Comparison of ENCODE assay signal across 10 cellular contexts in the genomic region with DNA sequence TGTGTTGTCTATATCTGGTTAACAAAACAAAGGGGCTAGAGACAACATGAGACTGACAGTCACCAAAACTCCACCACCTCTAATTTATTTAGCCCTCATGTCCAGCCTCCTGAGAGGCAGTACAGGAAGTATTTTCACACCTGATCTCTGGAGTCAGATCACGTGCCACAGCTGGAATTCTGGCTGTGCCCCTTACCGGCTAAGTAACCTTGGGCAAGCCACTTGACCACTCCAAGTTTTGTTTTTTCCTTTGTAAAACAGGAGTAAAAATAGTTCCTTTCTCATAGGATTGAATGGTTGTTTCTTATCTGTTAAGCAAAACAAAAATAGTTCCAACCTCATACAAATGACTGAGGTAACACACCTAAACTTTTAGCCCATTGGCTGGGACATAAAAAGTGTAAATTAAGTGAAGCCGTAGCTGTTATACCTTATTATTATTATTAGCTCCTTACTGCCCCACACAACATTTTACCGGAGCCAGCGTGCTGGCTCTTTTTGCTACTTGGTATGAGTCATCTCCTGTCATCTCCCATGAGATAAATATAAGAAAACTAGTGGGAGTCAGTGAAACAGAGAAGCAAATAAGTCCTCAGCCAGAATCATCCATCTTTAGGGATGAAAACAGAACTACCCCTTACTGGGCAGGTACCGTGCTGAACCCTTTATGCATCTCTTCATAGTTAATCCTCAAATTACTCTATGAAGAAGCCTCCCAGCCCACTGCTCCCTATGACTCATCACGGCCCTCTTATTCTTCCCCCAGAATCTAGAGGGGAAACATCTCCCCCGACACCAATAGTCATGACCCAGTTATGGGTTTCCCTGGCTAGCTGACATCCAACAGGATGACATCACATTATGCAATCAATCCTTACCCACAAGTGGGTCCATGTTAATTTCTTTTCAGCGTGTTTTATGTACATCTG. TPM values are rescaled to one million over a fixed set of nuclear protein-coding genes. Genes with fewer than 3 reads are reported as not detected.
A peak's percentile ranks its signal among the peaks of the same experiment; 100 is the strongest.
DNase-seq lines count a peak whose midpoint lies in the region; ATAC-seq, FAIRE-seq and TF ChIP-seq lines count a peak whose summit lies in the region.
"Had no signal": no experiment of that assay in that cellular context is flagged by ENCODE, and none has a peak within 500 bp of the region (broad histone marks: within the 10 kb centered on the region; RNA-seq: fewer than 3 reads in every experiment).

No MANE protein-coding gene starts in this region.

- H3K27ac ChIP-seq in K562 (ENCODE audit: extremely low read depth, low read depth, low read length): peak overlapping the region; percentile 67
- H3K27ac ChIP-seq in thyroid gland: peak overlapping the region in 2 of 3 donors; percentile 25 to 37

- H3K79me2 ChIP-seq in K562 (ENCODE audit: control insufficient read depth, insufficient read depth, low read length): no peaks in the 10 kb centered on the region

- peak overlapping the region; percentile 55 for H3K4me2 ChIP-seq in K562 (ENCODE audit: insufficient read depth, low read length)

- peak; percentile 52; the same call in 1 of the 2 replicates for TF ChIP-seq EP300 in K562 (IDR thresholded peaks at IDR 0.05; ENCODE audit: low read length)

- peak; percentile 89 for FAIRE-seq in K562 (lab: Jason Lieb, UNC)
- FAIRE-seq: frontal cortex had no signal

- peak in 1 of 2 experiments; percentile 12; a peak in 1 of 4 replicates for TF ChIP-seq RAD21 in K562 (CRISPR knock-in tag; conservative IDR thresholded peaks at IDR 0.05 in 1 of 2, IDR thresholded peaks at IDR 0.05 in 1 of 2)

- no peaks in the 10 kb centered on the region for H3K4me1 Mint-ChIP-seq in stimulated activated memory B cell treated with anti-CD40 and anti-IgM and Interleukin-4, amounts not matched to agents 10 μg/mL and 1 μg/mL and 100 μg/mL, for 72 hours
- H3K4me1 Mint-ChIP-seq in Calu3 (ENCODE audit: low read depth, unreplicated experiment): peaks cover 44% of the 10 kb centered on the region

- H4K20me1 ChIP-seq in K562 (replicated peaks; ENCODE audit: control insufficient read depth, insufficient read depth, low read length): no peaks in the 10 kb centered on the region

- H3K36me3 ChIP-seq in K562 (ENCODE audit: control insufficient read depth, insufficient read depth, low read length) (no peaks in the 10 kb centered on the region), thyroid gland (no peaks in the 10 kb centered on the region)

- H3K9me3 Mint-ChIP-seq in stimulated activated memory B cell treated with anti-CD40 and anti-IgM and Interleukin-4, amounts not matched to agents 10 μg/mL and 1 μg/mL and 100 μg/mL, for 72 hours: no peaks in the 10 kb centered on the region
- H3K9me3 Mint-ChIP-seq in Calu3 (ENCODE audit: low read depth, unreplicated experiment): no peaks in the 10 kb centered on the region

- H3K9ac ChIP-seq in K562 (ENCODE audit: insufficient read depth in 1 of 2, low read depth in 2 of 2, low read length in 2 of 2): peak overlapping the region in 1 of 2 experiments; percentile 46; a peak in 2 of 4 replicates

- no peak overlapping the region for H3K4me3 ChIP-seq in K562
- no peak overlapping the region for H3K4me3 ChIP-seq in thyroid gland (replicated peaks in 1 of 3)

- H3K27me3 Mint-ChIP-seq in stimulated activated memory B cell treated with anti-CD40 and anti-IgM and Interleukin-4, amounts not matched to agents 10 μg/mL and 1 μg/mL and 100 μg/mL, for 72 hours: peaks cover 52% of the 10 kb centered on the region
- no peaks in the 10 kb centered on the region for H3K27me3 Mint-ChIP-seq in Calu3 (ENCODE audit: unreplicated experiment)

- H3K27ac Mint-ChIP-seq in stimulated activated memory B cell treated with anti-CD40 and anti-IgM and Interleukin-4, amounts not matched to agents 10 μg/mL and 1 μg/mL and 100 μg/mL, for 72 hours: no peak overlapping the region
- H3K27ac Mint-ChIP-seq in Calu3 (ENCODE audit: unreplicated experiment): no peak overlapping the region

- peak overlapping the region; percentile 80 for H2AFZ ChIP-seq in K562 (ENCODE audit: low read depth, low read length)

- intact Hi-C loops in K562 (cut with micrococcal nuclease): loop anchor here (5.0 kb wide), 1 partner anchor 36 kb away; no protein-coding TSS in a partner anchor
- intact Hi-C loops in left ventricle myocardium superior (cut with micrococcal nuclease): no loop called here
- intact Hi-C loops in thyroid gland (cut with DNase I): no loop called here
- intact Hi-C loops in Calu3 (cut with micrococcal nuclease; ENCODE audit: unreplicated experiment): no loop called here

- POLR2A ChIA-PET in K562 (lab: Yijun Ruan, JAX): interaction anchor here (0.6 to 1.3 kb wide), 4 partner anchors 9 to 20 kb away, joined by 3 read pairs; no protein-coding TSS in a partner anchor

- no peaks in the 10 kb centered on the region for H3K36me3 Mint-ChIP-seq in stimulated activated memory B cell treated with anti-CD40 and anti-IgM and Interleukin-4, amounts not matched to agents 10 μg/mL and 1 μg/mL and 100 μg/mL, for 72 hours
- H3K36me3 Mint-ChIP-seq in Calu3 (ENCODE audit: insufficient read depth, unreplicated experiment): no peaks in the 10 kb centered on the region

- WGBS in K562 (ENCODE audit: insufficient coverage, low coverage, missing lambda C conversion rate): 4% methylated on average over 8 of the region's 9 CpGs
- 48 to 59% methylated on average over 9 of the region's 9 CpGs for WGBS in thyroid gland, 2 donors

- peak; percentile 53 for DNase-seq in HPDE6-E6E7 (ENCODE audit: extremely low spot score)
- DNase-seq in K562 (ENCODE audit: extremely low read depth in 1 of 4, low spot score in 3 of 4): peak; percentile 46 to 68 (median 56)
- peak; percentile 30 for DNase-seq in left ventricle myocardium superior
- peak; percentile 21 to 34 for DNase-seq in thyroid gland
- DNase-seq in NCI-H2171 (lab: John Stamatoyannopoulos, UW): no peak
- no peak for DNase-seq in Calu3
- DNase-seq: activated effector memory CD4-positive, alpha-beta T cell treated with Interleukin-2 at 50 U/mL for 16 hours; NCI-H510A treated with DMSO at 0.1 percent for 48 hours had no signal

- in situ Hi-C loops in K562 (cut with MboI): no loop called here

- TF ChIP-seq POLR2A in K562 (conservative IDR thresholded peaks at IDR 0.05) (no peak), thyroid gland (IDR thresholded peaks at IDR 0.05) (no peak)

- CTCF ChIA-PET in K562 (lab: Yijun Ruan, JAX; ENCODE audit: low intra/inter-chr PET ratio): no interaction called here
- CTCF ChIA-PET in Calu3 (lab: Charles Lee): no interaction called here

- H3K4me3 Mint-ChIP-seq in stimulated activated memory B cell treated with anti-CD40 and anti-IgM and Interleukin-4, amounts not matched to agents 10 μg/mL and 1 μg/mL and 100 μg/mL, for 72 hours: no peak overlapping the region
- no peak overlapping the region for H3K4me3 Mint-ChIP-seq in Calu3 (ENCODE audit: low read depth, unreplicated experiment)

- TF ChIP-seq CTCF in K562 (IDR thresholded peaks at IDR 0.05 in 2 of 3, conservative IDR thresholded peaks at IDR 0.05 in 1 of 3; ENCODE audit: insufficient read depth in 2 of 3, low read depth in 1 of 3, low read length in 3 of 3) (no peak), thyroid gland (IDR thresholded peaks at IDR 0.05) (no peak), Calu3 (IDR thresholded peaks at IDR 0.05; ENCODE audit: unreplicated experiment) (no peak)

- no peaks in the 10 kb centered on the region for H3K9me1 ChIP-seq in K562 (ENCODE audit: control insufficient read depth, insufficient read depth, low read length)

- ATAC-seq in K562: peak; percentile 75
- peak; percentile 5 for ATAC-seq in left ventricle myocardium superior
- ATAC-seq in stimulated activated memory B cell treated with anti-CD40 and anti-IgM and Interleukin-4, amounts not matched to agents 10 μg/mL and 1 μg/mL and 100 μg/mL, for 72 hours: no peak

- BruUV-seq in K562 (replicated peaks; lab: Mats Ljungman, UMichigan) (no TSS peak), Calu3 (replicated peaks; lab: Mats Ljungman, UMichigan) (no TSS peak)

- H3K27me3 ChIP-seq in K562 (ENCODE audit: control insufficient read depth in 2 of 2, insufficient read depth in 2 of 2, low read length in 2 of 2) (no peaks in the 10 kb centered on the region), thyroid gland (no peaks in the 10 kb centered on the region)

- H3K4me1 ChIP-seq in K562 (replicated peaks in 1 of 2; ENCODE audit: control insufficient read depth in 2 of 2, insufficient read depth in 2 of 2, low read length in 2 of 2) (peaks cover 23 to 59% of the 10 kb centered on the region in 2 experiments), thyroid gland (peaks cover 20 to 23% of the 10 kb centered on the region in 2 donors)

- H3K9me3 ChIP-seq in K562 (replicated peaks; ENCODE audit: control insufficient read depth, insufficient read depth, low read depth, low read length): no peaks in the 10 kb centered on the region
- no peaks in the 10 kb centered on the region for H3K9me3 ChIP-seq in thyroid gland

TF ChIP-seq in K562, 482 proteins besides CTCF, POLR2A, EP300 and RAD21 (continues in another document):
- peak; percentile 31; the same call in 1 of the 2 replicates for TF ChIP-seq CTBP1 (IDR thresholded peaks at IDR 0.05; ENCODE audit: borderline replicate concordance)
- TF ChIP-seq BHLHE40 (IDR thresholded peaks at IDR 0.05; ENCODE audit: low read length): peak; percentile 59
- no peak for TF ChIP-seq PHB (CRISPR knock-in tag; IDR thresholded peaks at IDR 0.05)
- TF ChIP-seq ZNF184 (CRISPR knock-in tag; IDR thresholded peaks at IDR 0.05): no peak

RNA-seq across cellular contexts. Expression of a gene that starts 44.9 kb away (rescaled TPM):
- total RNA-seq in K562 (2011; cell fraction: chromatin; rRNA removed; ENCODE audit: low replicate concordance): not detected in 2 replicates
- 0.26 TPM in 1 of 2 replicates, not detected in the other for total RNA-seq in K562 (2011; cell fraction: nucleolus; rRNA removed)
- total RNA-seq in K562 (2011; cell fraction: nucleoplasm; rRNA removed): 0.15 TPM in 1 of 2 replicates, not detected in the other
- total RNA-seq in K562 (2014; rRNA removed) (0.08 TPM in 1 of 2 replicates, not detected in the other), K562 (2014; rRNA removed; fragmentation: Illumina TruSeq; extraction: Trizol) (0.10 and 0.11 TPM in 2 replicates), K562 (2015; rRNA removed; fragmentation: Illumina TruSeq; extraction: Trizol) (not detected in 2 replicates), K562 (2021) (0.24 TPM in 1 of 2 replicates, not detected in the other), left ventricle myocardium superior (180 TPM), thyroid gland (1 to 10 TPM; 2.1 to 4.4 (median 2.7) TPM), Calu3 (2022) (5.5 and 7.8 TPM in 2 replicates)
- polyA plus RNA-seq in K562 (2011; rRNA removed) (0.06 and 4.5 TPM in 2 replicates), K562 (2014; fragmentation: Illumina TruSeq; extraction: Trizol) (0.10 TPM in 2 replicates), K562 (2014; fragmentation: Nextera tagmentation; extraction: Ambion mirVana) (under 1 TPM; 0.13 to 0.14 TPM), K562 (2014; rRNA removed) (0.07 TPM in 1 of 2 replicates, not detected in the other)
- 3.0 TPM in 1 of 2 replicates, not detected in the other for polyA plus RNA-seq in K562 (2011; cell fraction: cytosol; rRNA removed)
- polyA plus RNA-seq in K562 (2011; cell fraction: nucleus; rRNA removed): 0.14 and 4.2 TPM in 2 replicates
- 0.12 and 0.69 TPM in 2 replicates for polyA plus RNA-seq in K562 (2012)
- 7.1 TPM in 1 of 2 replicates, not detected in the other for polyA minus RNA-seq in K562 (2011; rRNA and poly(A)+ RNA removed)
- 2.0 TPM in 1 of 2 replicates, not detected in the other for polyA minus RNA-seq in K562 (2011; cell fraction: cytosol; rRNA and poly(A)+ RNA removed)
- polyA minus RNA-seq in K562 (2011; cell fraction: nucleus; rRNA and poly(A)+ RNA removed): 0.27 and 10.4 TPM in 2 replicates

Comparison
In these comparisons a context has a peak if more than half of its experiments do, and no peak if none do; other contexts are left out.
1. DNase-seq: peak in HPDE6-E6E7 (single experiment), K562 (4 of 4), left ventricle myocardium superior (single experiment) and thyroid gland (2 of 2); none in NCI-H2171 (single experiment) and Calu3 (single experiment).
2. RNA of a gene that starts 44.9 kb away (total RNA-seq): 180 TPM in left ventricle myocardium superior (single experiment); 5.5 to 7.8 TPM in Calu3, 2.1 to 4.4 TPM in thyroid gland and 0.08 to 0.26 TPM in K562; every median in the first group is over 10 times any median in the second.